8 cellular contexts compared by ENCODE assay signal in genomic region chr11:125624756-125625213, GRCh38. TPM values are rescaled to one million over a fixed set of nuclear protein-coding genes. Genes with fewer than 3 reads are reported as not detected.
DNase-seq lines count a peak whose midpoint lies in the region; ATAC-seq and TF ChIP-seq lines count a peak whose summit lies in the region.

TSS of gene CHEK1 (plus strand) at chr11:125625163. CDS start at chr11:125626769, 1,606 bp downstream.

- 45 to 52% methylated on average over 9 of the region's 9 CpGs for WGBS in tibial nerve, 2 donors

- H3K27me3 Mint-ChIP-seq in activated naive CD4-positive, alpha-beta T cell treated with anti-CD3 and anti-CD28 coated beads for 36 hours (ENCODE audit: low read depth), result no peaks in the 10 kb centered on the region

- H3K4me3 ChIP-seq in ascending aorta (peak within 1 kb of the TSS; percentile 65 to 68), left lung (peak within 1 kb of the TSS; percentile 71 to 73), tibial nerve (peak within 1 kb of the TSS; percentile 68 to 81 (median 74))

- no peak for TF ChIP-seq POLR2A in tibial nerve (IDR thresholded peaks at IDR 0.05)

- CTCF ChIA-PET in activated naive CD4-positive, alpha-beta T cell treated with anti-CD3 and anti-CD28 coated beads for 36 hours (lab: Charles Lee), result interaction anchor here (0.9 to 1.7 kb wide), 3 partner anchors 31 to 263 kb away, joined by 3 to 5 read pairs (median 4); partner anchors contain the start of gene HYLS1

- H3K36me3 ChIP-seq in ascending aorta (peaks cover 13 to 15% of the 10 kb centered on the region in 2 donors), left lung (peaks cover 2 to 28% of the 10 kb centered on the region in 2 donors), tibial nerve (peaks cover 0 to 21% (median 7%) of the 10 kb centered on the region in 3 donors)

- TF ChIP-seq EP300 in tibial nerve (IDR thresholded peaks at IDR 0.05), result no peak

- peaks cover 43% of the 10 kb centered on the region for H3K36me3 Mint-ChIP-seq in activated naive CD4-positive, alpha-beta T cell treated with anti-CD3 and anti-CD28 coated beads for 36 hours (ENCODE audit: low read depth)

- H3K4me3 Mint-ChIP-seq in activated naive CD4-positive, alpha-beta T cell treated with anti-CD3 and anti-CD28 coated beads for 36 hours, result peak within 1 kb of the TSS; percentile 89

- no peaks in the 10 kb centered on the region for H3K9me3 Mint-ChIP-seq in activated naive CD4-positive, alpha-beta T cell treated with anti-CD3 and anti-CD28 coated beads for 36 hours

- H3K4me1 ChIP-seq in ascending aorta (peaks cover 0 to 17% of the 10 kb centered on the region in 2 donors), left lung (peaks cover 10 to 21% of the 10 kb centered on the region in 2 donors), tibial nerve (peaks cover 0 to 18% (median 11%) of the 10 kb centered on the region in 4 donors)

- H3K27me3 ChIP-seq in ascending aorta (no peaks in the 10 kb centered on the region), left lung (no peaks in the 10 kb centered on the region), tibial nerve (no peaks in the 10 kb centered on the region)

- TF ChIP-seq CTCF in ascending aorta (IDR thresholded peaks at IDR 0.05) (no peak), left lung (IDR thresholded peaks at IDR 0.05) (no peak), tibial nerve (IDR thresholded peaks at IDR 0.05) (no peak)

- DNase-seq in activated naive CD4-positive, alpha-beta T cell treated with anti-CD3 and anti-CD28 coated beads for 36 hours, result no peak
- DNase-seq in activated naive CD4-positive, alpha-beta T cell treated with Interleukin-2 at 50 U/mL for 16 hours, result no peak
- DNase-seq in ascending aorta (ENCODE audit: low spot score in 2 of 2), result no peak
- DNase-seq in left lung, result no peak
- no peak for DNase-seq in tibial nerve (ENCODE audit: low spot score in 2 of 2)
- no peak for DNase-seq in NCI-H774 (lab: John Stamatoyannopoulos, UW)
- no peak for DNase-seq in NCI-H1105 treated with DMSO at 0.1 percent for 48 hours (lab: John Stamatoyannopoulos, UW)

- intact Hi-C loops in activated naive CD4-positive, alpha-beta T cell treated with anti-CD3 and anti-CD28 coated beads for 36 hours (cut with micrococcal nuclease), result loop anchor here (1.0 to 10.0 kb wide), 7 partner anchors 32 to 643 kb away; partner anchors contain the start of genes EI24, FAM118B, FOXRED1 and PUS3
- intact Hi-C loops in ascending aorta (cut with DNase I) (loop anchor here (1.0 to 10.0 kb wide), 8 partner anchors 32 to 670 kb away; partner anchors contain the start of genes CCDC15, CDON, EI24 and FAM118B), left lung (cut with DNase I) (no loop called here)

- peaks cover 20% of the 10 kb centered on the region for H3K4me1 Mint-ChIP-seq in activated naive CD4-positive, alpha-beta T cell treated with anti-CD3 and anti-CD28 coated beads for 36 hours (ENCODE audit: low read depth)

- H3K27ac ChIP-seq in ascending aorta, result peak within 1 kb of the TSS; percentile 88 to 95
- H3K27ac ChIP-seq in left lung, result peak within 1 kb of the TSS; percentile 94 to 96
- peak within 1 kb of the TSS; percentile 94 to 96 (median 94) for H3K27ac ChIP-seq in tibial nerve

- peak within 1 kb of the TSS; percentile 99 for H3K27ac Mint-ChIP-seq in activated naive CD4-positive, alpha-beta T cell treated with anti-CD3 and anti-CD28 coated beads for 36 hours

- H3K9me3 ChIP-seq in ascending aorta (no peaks in the 10 kb centered on the region), left lung (no peaks in the 10 kb centered on the region), tibial nerve (no peaks in the 10 kb centered on the region)

- ATAC-seq in left lung, result no peak
- no peak for ATAC-seq in GM19035 (IDR thresholded peaks at IDR 0.05; ENCODE audit: unreplicated experiment)

RNA-seq across cellular contexts. Expression of gene CHEK1, which starts in this region (rescaled TPM):
- total RNA-seq in activated naive CD4-positive, alpha-beta T cell treated with anti-CD3 and anti-CD28 coated beads for 36 hours, result 100 to 1,000 TPM; 164 to 167 TPM
- total RNA-seq in ascending aorta (0.21 TPM), left lung (10 to 100 TPM; 14.4 to 18.2 TPM), tibial nerve (1 to 10 TPM in 1 of 4 donors, under 1 TPM in 3; 0.60 to 1.5 (median 0.91) TPM)

Comparison
In these comparisons a context has a peak if more than half of its experiments do, and no peak if none do; other contexts are left out.
1. RNA of gene CHEK1 (total RNA-seq): 164 to 167 TPM in activated naive CD4-positive, alpha-beta T cell treated with anti-CD3 and anti-CD28 coated beads for 36 hours; 14.4 to 18.2 TPM in left lung, 0.60 to 1.5 TPM in tibial nerve and 0.21 TPM in ascending aorta (single experiment); every median in the first group is over 4 times any median in the second.
2. intact Hi-C loops: an anchor here in activated naive CD4-positive, alpha-beta T cell treated with anti-CD3 and anti-CD28 coated beads for 36 hours (1.0 to 10.0 kb wide) and ascending aorta (1.0 to 10.0 kb wide); none called in left lung.
3. Peak in every context shown above with its lines, with median percentiles within 50 percentile points of each other: H3K27ac ChIP-seq and H3K4me3 ChIP-seq.